17 cellular contexts compared by ENCODE assay signal in genomic region chr7:83866587-83866986, GRCh38.
DNase-seq lines count a peak whose midpoint lies in the region; FAIRE-seq and TF ChIP-seq lines count a peak whose summit lies in the region.
"Had no signal": no experiment of that assay in that cellular context is flagged by ENCODE, and none has a peak within 500 bp of the region (broad histone marks: within the 10 kb centered on the region; RNA-seq: fewer than 3 reads in every experiment).

No MANE protein-coding gene starts in this region.

- no TSS peak for BruUV-seq in PC-9 (replicated peaks; lab: Mats Ljungman, UMichigan)

- no peak for TF ChIP-seq POLR2A in erythroblast (IDR thresholded peaks at IDR 0.05; ENCODE audit: low read length)

- H3K4me1 ChIP-seq in PC-9 (replicated peaks; ENCODE audit: insufficient read depth) = no peaks in the 10 kb centered on the region
- H3K4me1 ChIP-seq: BLaER1 treated with 17β-estradiol and CSF1 and Interleukin-3, amounts not matched to agents 10 nM and 100 nM had no signal

- no peaks in the 10 kb centered on the region for H3K79me2 ChIP-seq in PC-9 (ENCODE audit: low read depth)

- H3K9me3 Mint-ChIP-seq in HFFc6 = no peaks in the 10 kb centered on the region
- H3K9me3 Mint-ChIP-seq: H9 had no signal

- H3K36me3 Mint-ChIP-seq in HFFc6 (ENCODE audit: low read depth) = no peaks in the 10 kb centered on the region
- H3K36me3 Mint-ChIP-seq: CD8-positive, alpha-beta T cell; IgD-negative memory B cell had no signal

- no peak overlapping the region for H3K27ac Mint-ChIP-seq in HFFc6
- H3K27ac Mint-ChIP-seq: B cell; CD8-positive, alpha-beta T cell; H9; IgD-negative memory B cell had no signal

- FAIRE-seq in urothelium cell line (lab: Jason Lieb, UNC) = peak; percentile 61
- FAIRE-seq: H1, HepG2 had no signal

- no peak overlapping the region for H3K27ac ChIP-seq in PC-9
- H3K27ac ChIP-seq: BLaER1 treated with 17β-estradiol and CSF1 and Interleukin-3, amounts not matched to agents 10 nM and 100 nM had no signal

- intact Hi-C loops in posterior vena cava (cut with DNase I) (no loop called here), PC-9 (cut with micrococcal nuclease; ENCODE audit: unreplicated experiment) (no loop called here)

- DNase-seq in NCI-H460 (ENCODE audit: extremely low read depth, low read depth) (peak; percentile 35), SW480 (ENCODE audit: low spot score) (peak; percentile 26), erythroblast (lab: John Stamatoyannopoulos, UW) (peak; percentile 1 to 69), urothelium cell line (ENCODE audit: low spot score) (no peak), HFFc6 (no peak), posterior vena cava (ENCODE audit: low spot score) (no peak), PC-9 (no peak)
- DNase-seq: Calu3; CD8-positive, alpha-beta T cell; DMS79 treated with DMSO at 0.1 percent for 48 hours; GF-D8; H9 had no signal

- H3K4me2 ChIP-seq in PC-9 = no peak overlapping the region
- H3K4me2 ChIP-seq: BLaER1 treated with 17β-estradiol and CSF1 and Interleukin-3, amounts not matched to agents 10 nM and 100 nM had no signal

- no peaks in the 10 kb centered on the region for H3K27me3 ChIP-seq in PC-9 (ENCODE audit: insufficient read depth, low read depth)
- H3K27me3 ChIP-seq: BLaER1 treated with 17β-estradiol and CSF1 and Interleukin-3, amounts not matched to agents 10 nM and 100 nM had no signal

- CTCF ChIA-PET in PC-9 (lab: Charles Lee) = no interaction called here

- no peaks in the 10 kb centered on the region for H4K20me1 ChIP-seq in PC-9 (ENCODE audit: insufficient read depth)
- H4K20me1 ChIP-seq: BLaER1 treated with 17β-estradiol and CSF1 and Interleukin-3, amounts not matched to agents 10 nM and 100 nM had no signal

- TF ChIP-seq CTCF in HFFc6 (IDR thresholded peaks at IDR 0.05) = no peak
- no peak for TF ChIP-seq CTCF in PC-9 (conservative IDR thresholded peaks at IDR 0.05)

- H3K9me2 ChIP-seq in PC-9 (ENCODE audit: insufficient read depth) = peaks cover 7% of the 10 kb centered on the region; the same call in 1 of the 2 replicates

- POLR2A ChIA-PET in PC-9 (lab: Charles Lee; ENCODE audit: unreplicated experiment) = no interaction called here

- H2AFZ ChIP-seq in PC-9 = no peak overlapping the region

- no peaks in the 10 kb centered on the region for H3K4me1 Mint-ChIP-seq in HFFc6 (ENCODE audit: low read depth)
- H3K4me1 Mint-ChIP-seq: B cell, IgD-negative memory B cell had no signal

- H3K4me3 ChIP-seq in PC-9 = no peak overlapping the region
- H3K4me3 ChIP-seq: BLaER1 treated with 17β-estradiol and CSF1 and Interleukin-3, amounts not matched to agents 10 nM and 100 nM had no signal

- H3F3A ChIP-seq in PC-9 (ENCODE audit: insufficient read depth, low read depth) = no peaks in the 10 kb centered on the region

- H3K36me3 ChIP-seq in PC-9 (ENCODE audit: low read depth) = no peaks in the 10 kb centered on the region
- H3K36me3 ChIP-seq: BLaER1 treated with 17β-estradiol and CSF1 and Interleukin-3, amounts not matched to agents 10 nM and 100 nM had no signal

- no peak overlapping the region for H3K4me3 Mint-ChIP-seq in HFFc6
- H3K4me3 Mint-ChIP-seq: B cell; CD8-positive, alpha-beta T cell; H9; IgD-negative memory B cell had no signal

- no peaks in the 10 kb centered on the region for H3K9me3 ChIP-seq in PC-9 (ENCODE audit: insufficient read depth, low read depth)
- H3K9me3 ChIP-seq: BLaER1 treated with 17β-estradiol and CSF1 and Interleukin-3, amounts not matched to agents 10 nM and 100 nM had no signal

- H3K27me3 Mint-ChIP-seq in HFFc6 (ENCODE audit: insufficient read depth) = no peaks in the 10 kb centered on the region
- H3K27me3 Mint-ChIP-seq: B cell, IgD-negative memory B cell had no signal

Comparison
In these comparisons a context has a peak if more than half of its experiments do, and no peak if none do; other contexts are left out.
1. DNase-seq: peak in NCI-H460 (single experiment), SW480 (single experiment) and erythroblast (2 of 2); none in urothelium cell line (single experiment), HFFc6 (single experiment), posterior vena cava (single experiment) and PC-9 (0 of 2).